In genomic region chr4:35711127-35711526, GRCh38 we compare ENCODE assay signal across 29 cellular contexts.
"Had no signal": no experiment of that assay in that cellular context is flagged by ENCODE, and none has a peak within 500 bp of the region (broad histone marks: within the 10 kb centered on the region; RNA-seq: fewer than 3 reads in every experiment).

No MANE protein-coding gene starts in this region.

- ATAC-seq: activated CD4-positive, CD25-positive, alpha-beta regulatory T cell treated with anti-CD3 and anti-CD28 coated beads, Interleukin-2, amount 50 U/mL, for 24 hours; activated CD8-positive, alpha-beta T cell treated with anti-CD3 and anti-CD28 coated beads for 36 hours; activated T-cell treated with anti-CD3 and anti-CD28 coated beads, Interleukin-2, amount 50 U/mL, for 4 hours; activated T-helper 17 cell treated with anti-CD3 and anti-CD28 coated beads, Interleukin-2, amount 50 U/mL, for 72 hours; effector memory CD8-positive, alpha-beta T cell had no signal

- FAIRE-seq: astrocyte, bronchial epithelial cell, endothelial cell of umbilical vein had no signal

- H3K27ac ChIP-seq: brain microvascular endothelial cell, epithelial cell of prostate, esophagus squamous epithelium, VCaP had no signal

- DNase-seq: activated B cell treated with CpG ODN at 0.5 μM for 24 hours; activated CD4-positive, alpha-beta T cell treated with anti-CD3 and anti-CD28 coated beads for 48 hours; activated CD4-positive, alpha-beta T cell treated with anti-CD3 and anti-CD28 coated beads, Interleukin-2, amount 50 U/mL, for 1 hour; activated CD4-positive, alpha-beta T cell treated with anti-CD3 and anti-CD28 coated beads, Interleukin-2, amount 50 U/mL, for 48 hours; activated CD8-positive, alpha-beta memory T cell treated with anti-CD3 and anti-CD28 coated beads for 24 hours; activated CD8-positive, alpha-beta T cell treated with anti-CD3 and anti-CD28 coated beads for 36 hours; activated effector memory CD4-positive, alpha-beta T cell treated with Interleukin-2 at 50 U/mL for 16 hours; activated gamma-delta T cell treated with Interleukin-2 at 50 U/mL for 16 hours; activated naive CD4-positive, alpha-beta T cell treated with anti-CD3 and anti-CD28 coated beads, Interleukin-2, amount 50 U/mL, for 16 hours; activated naive CD4-positive, alpha-beta T cell treated with Interleukin-2 at 50 U/mL for 16 hours; activated T-cell treated with anti-CD3 and anti-CD28 coated beads, Interleukin-2, amount 50 U/mL, for 4 hours; amniotic stem cell; anterior cingulate cortex; brain microvascular endothelial cell; cortex of kidney; dermis blood vessel endothelial cell; effector CD4-positive, alpha-beta T cell; effector memory CD8-positive, alpha-beta T cell; esophagus squamous epithelium; foreskin melanocyte; head of caudate nucleus; T-helper 2 cell had no signal

- H3K4me1 ChIP-seq: esophagus squamous epithelium had no signal

- H3K4me3 ChIP-seq: esophagus squamous epithelium had no signal

- H3K36me3 ChIP-seq: brain microvascular endothelial cell, esophagus squamous epithelium had no signal
